2 cellular contexts compared by ENCODE assay signal in genomic region chr13:37501187-37501586, GRCh38.
TF ChIP-seq lines count a peak whose summit lies in the region.

No MANE protein-coding gene starts in this region.

TF ChIP-seq in SK-N-SH, 30 proteins besides CTCF, POLR2A, EP300 and RAD21 (continued from another document):
- no peak for TF ChIP-seq REST (IDR thresholded peaks at IDR 0.05; ENCODE audit: low read depth, low read length)
- TF ChIP-seq JUND (IDR thresholded peaks at IDR 0.05), result peak; percentile 66
- peak; percentile 36; the same call in 1 of the 2 replicates for TF ChIP-seq NFIC (IDR thresholded peaks at IDR 0.05; ENCODE audit: borderline replicate concordance)

TF ChIP-seq in SK-N-SH treated with all-trans-retinoic acid at 6 μM for 48 hours, 23 proteins besides CTCF, POLR2A, EP300 and RAD21 (continued from another document):
- TF ChIP-seq POU6F1 (CRISPR knock-in tag; IDR thresholded peaks at IDR 0.05; ENCODE audit: borderline replicate concordance, low read depth), result no peak
- no peak for TF ChIP-seq ZFP3 (CRISPR knock-in tag; IDR thresholded peaks at IDR 0.05)
- TF ChIP-seq RARB (CRISPR knock-in tag; IDR thresholded peaks at IDR 0.05), result no peak
- TF ChIP-seq ZFP30 (CRISPR knock-in tag; IDR thresholded peaks at IDR 0.05), result no peak
TF ChIP-seq in SK-N-SH treated with all-trans-retinoic acid at 6 μM for 48 hours: peak in this region for 0.
